3 cellular contexts compared by ENCODE assay signal in the genomic region with DNA sequence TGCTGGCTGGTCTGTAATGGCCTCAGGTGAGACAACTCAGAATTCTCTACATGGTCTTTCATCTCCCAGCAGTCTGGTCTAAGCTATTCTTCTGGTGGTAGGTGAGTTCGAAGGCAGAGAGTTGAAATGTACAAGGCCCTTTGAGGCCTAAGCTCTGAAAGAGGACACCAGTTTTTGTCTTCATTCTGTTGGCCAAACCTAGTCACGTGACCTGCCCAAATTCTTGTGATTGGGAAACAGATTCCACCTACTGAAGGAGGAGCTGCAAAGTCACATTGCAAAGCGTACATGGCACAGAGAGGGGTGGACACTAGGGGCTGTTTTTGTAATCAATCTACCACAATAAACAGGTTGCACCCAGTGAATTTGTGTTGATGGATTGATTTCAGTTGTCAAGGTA.
TF ChIP-seq lines count a peak whose summit lies in the region.

No MANE protein-coding gene starts in this region.

TF ChIP-seq in A549, 52 proteins besides CTCF, POLR2A, EP300 and RAD21:
- TF ChIP-seq EHF (CRISPR knock-in tag; IDR thresholded peaks at IDR 0.05) (no peak), JUNB (IDR thresholded peaks at IDR 0.05) (no peak), CBX8 (IDR thresholded peaks at IDR 0.05) (no peak), RCOR1 (IDR thresholded peaks at IDR 0.05; ENCODE audit: low read depth, low read length) (no peak)
- TF ChIP-seq, protein P1, sequence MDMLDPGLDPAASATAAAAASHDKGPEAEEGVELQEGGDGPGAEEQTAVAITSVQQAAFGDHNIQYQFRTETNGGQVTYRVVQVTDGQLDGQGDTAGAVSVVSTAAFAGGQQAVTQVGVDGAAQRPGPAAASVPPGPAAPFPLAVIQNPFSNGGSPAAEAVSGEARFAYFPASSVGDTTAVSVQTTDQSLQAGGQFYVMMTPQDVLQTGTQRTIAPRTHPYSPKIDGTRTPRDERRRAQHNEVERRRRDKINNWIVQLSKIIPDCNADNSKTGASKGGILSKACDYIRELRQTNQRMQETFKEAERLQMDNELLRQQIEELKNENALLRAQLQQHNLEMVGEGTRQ (IDR thresholded peaks at IDR 0.05): peak; percentile 35; the same call in 1 of the 2 replicates
TF ChIP-seq in A549: peak in this region for 1.

TF ChIP-seq in IMR-90, 13 proteins besides CTCF, POLR2A, EP300 and RAD21:
- TF ChIP-seq, protein P1 (IDR thresholded peaks at IDR 0.05; ENCODE audit: low read depth, low read length): 0 out of 2 replicates have a peak, but pooled peaks have one; percentile 17
- no peak for TF ChIP-seq RFX5 (IDR thresholded peaks at IDR 0.05; ENCODE audit: low read depth, low read length)

TF ChIP-seq in WTC11, 78 proteins besides CTCF, POLR2A, EP300 and RAD21:
- no peak for TF ChIP-seq HMGA2 (CRISPR knock-in tag; IDR thresholded peaks at IDR 0.05)
- TF ChIP-seq, protein P2, sequence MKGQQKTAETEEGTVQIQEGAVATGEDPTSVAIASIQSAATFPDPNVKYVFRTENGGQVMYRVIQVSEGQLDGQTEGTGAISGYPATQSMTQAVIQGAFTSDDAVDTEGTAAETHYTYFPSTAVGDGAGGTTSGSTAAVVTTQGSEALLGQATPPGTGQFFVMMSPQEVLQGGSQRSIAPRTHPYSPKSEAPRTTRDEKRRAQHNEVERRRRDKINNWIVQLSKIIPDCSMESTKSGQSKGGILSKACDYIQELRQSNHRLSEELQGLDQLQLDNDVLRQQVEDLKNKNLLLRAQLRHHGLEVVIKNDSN (CRISPR knock-in tag; IDR thresholded peaks at IDR 0.05): peak; percentile 43; the same call in 1 of the 2 replicates
- TF ChIP-seq, protein P3, sequence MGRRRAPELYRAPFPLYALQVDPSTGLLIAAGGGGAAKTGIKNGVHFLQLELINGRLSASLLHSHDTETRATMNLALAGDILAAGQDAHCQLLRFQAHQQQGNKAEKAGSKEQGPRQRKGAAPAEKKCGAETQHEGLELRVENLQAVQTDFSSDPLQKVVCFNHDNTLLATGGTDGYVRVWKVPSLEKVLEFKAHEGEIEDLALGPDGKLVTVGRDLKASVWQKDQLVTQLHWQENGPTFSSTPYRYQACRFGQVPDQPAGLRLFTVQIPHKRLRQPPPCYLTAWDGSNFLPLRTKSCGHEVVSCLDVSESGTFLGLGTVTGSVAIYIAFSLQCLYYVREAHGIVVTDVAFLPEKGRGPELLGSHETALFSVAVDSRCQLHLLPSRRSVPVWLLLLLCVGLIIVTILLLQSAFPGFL (CRISPR knock-in tag; IDR thresholded peaks at IDR 0.05; ENCODE audit: borderline replicate concordance): no peak
- no peak for TF ChIP-seq OVOL2 (CRISPR knock-in tag; IDR thresholded peaks at IDR 0.05; ENCODE audit: borderline replicate concordance)
- TF ChIP-seq, protein P1 (CRISPR knock-in tag; IDR thresholded peaks at IDR 0.05): peak; percentile 49; the same call in 1 of the 2 replicates
- TF ChIP-seq, protein P4, sequence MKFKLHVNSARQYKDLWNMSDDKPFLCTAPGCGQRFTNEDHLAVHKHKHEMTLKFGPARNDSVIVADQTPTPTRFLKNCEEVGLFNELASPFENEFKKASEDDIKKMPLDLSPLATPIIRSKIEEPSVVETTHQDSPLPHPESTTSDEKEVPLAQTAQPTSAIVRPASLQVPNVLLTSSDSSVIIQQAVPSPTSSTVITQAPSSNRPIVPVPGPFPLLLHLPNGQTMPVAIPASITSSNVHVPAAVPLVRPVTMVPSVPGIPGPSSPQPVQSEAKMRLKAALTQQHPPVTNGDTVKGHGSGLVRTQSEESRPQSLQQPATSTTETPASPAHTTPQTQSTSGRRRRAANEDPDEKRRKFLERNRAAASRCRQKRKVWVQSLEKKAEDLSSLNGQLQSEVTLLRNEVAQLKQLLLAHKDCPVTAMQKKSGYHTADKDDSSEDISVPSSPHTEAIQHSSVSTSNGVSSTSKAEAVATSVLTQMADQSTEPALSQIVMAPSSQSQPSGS (CRISPR knock-in tag; IDR thresholded peaks at IDR 0.05; ENCODE audit: borderline replicate concordance, low read depth): no peak
